8 cellular contexts compared by ENCODE assay signal in the genomic region with DNA sequence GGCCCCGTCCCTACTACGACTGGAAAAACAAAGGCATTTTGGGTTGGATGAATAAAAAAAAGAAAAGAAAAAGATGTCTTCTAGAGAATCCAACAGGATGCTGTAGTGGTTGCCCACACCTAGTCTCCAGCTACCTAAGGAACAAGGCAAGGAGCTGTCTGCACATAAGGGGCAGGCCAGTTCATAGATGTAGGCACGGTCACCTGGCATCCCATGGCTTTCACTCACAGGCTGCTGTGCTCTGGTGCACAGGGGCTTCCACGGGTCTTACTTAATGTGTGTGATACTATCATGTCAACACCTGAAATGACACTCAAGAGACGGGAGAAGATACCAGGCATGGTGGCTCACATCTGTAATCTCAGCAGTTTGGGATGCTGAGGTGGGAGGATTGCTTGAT. TPM values are rescaled to one million over a fixed set of nuclear protein-coding genes. Genes with fewer than 3 reads are reported as not detected.
DNase-seq lines count a peak whose midpoint lies in the region; ATAC-seq and TF ChIP-seq lines count a peak whose summit lies in the region.

No MANE protein-coding gene starts in this region.

- no peaks in the 10 kb centered on the region for H3K27me3 ChIP-seq in WERI-Rb-1 (ENCODE audit: insufficient read depth, low read depth, severe bottlenecking)

- DNase-seq in WERI-Rb-1 (no peak), fibroblast of villous mesenchyme (ENCODE audit: low read depth) (no peak), skeletal muscle cell (ENCODE audit: low read depth) (no peak), omental fat pad (ENCODE audit: low spot score) (no peak), NCI-H1105 (lab: John Stamatoyannopoulos, UW) (no peak), NCI-H774 (lab: John Stamatoyannopoulos, UW) (no peak), epidermal melanocyte (ENCODE audit: insufficient read length, low spot score) (no peak)

- ATAC-seq in omental fat pad (ENCODE audit: low FRiP score): no peak

- TF ChIP-seq CTCF in WERI-Rb-1 (IDR thresholded peaks at IDR 0.05; ENCODE audit: low read depth, low read length): no peak
- no peak for TF ChIP-seq CTCF in fibroblast of villous mesenchyme (IDR thresholded peaks at IDR 0.05; ENCODE audit: insufficient read depth, low read depth, low read length)
- no peak for TF ChIP-seq CTCF in omental fat pad (IDR thresholded peaks at IDR 0.05)

- H3K4me3 ChIP-seq in GM08714 (ENCODE audit: low read length) (peak overlapping the region; percentile 44; the same call in 1 of the 2 replicates), WERI-Rb-1 (ENCODE audit: low read depth, low read length) (peak overlapping the region; percentile 92), fibroblast of villous mesenchyme (ENCODE audit: low read depth, low read length) (peak overlapping the region; percentile 73), skeletal muscle cell (ENCODE audit: low read depth, low read length) (peak overlapping the region; percentile 66)

- peaks cover 5% of the 10 kb centered on the region; the same call in 1 of the 2 replicates for H3K36me3 ChIP-seq in WERI-Rb-1

- H3K9me3 ChIP-seq in WERI-Rb-1 (ENCODE audit: severe bottlenecking): no peaks in the 10 kb centered on the region

- H3K27ac ChIP-seq in WERI-Rb-1: no peak overlapping the region

RNA-seq across cellular contexts. Expression of gene KCTD7, which starts 1.0 kb away (rescaled TPM):
- total RNA-seq in fibroblast of villous mesenchyme (11.2 and 12.2 TPM in 2 replicates), omental fat pad (10 to 100 TPM; 14.2 to 26.8 (median 14.6) TPM)
